1 cellular context compared by ENCODE assay signal in genomic region chr4:138868562-138868961, GRCh38.
TF ChIP-seq lines count a peak whose summit lies in the region.

No MANE protein-coding gene starts in this region.

TF ChIP-seq in IMR-90, 13 proteins besides CTCF, POLR2A, EP300 and RAD21 (continued from another document):
- TF ChIP-seq ELK1 (IDR thresholded peaks at IDR 0.05; ENCODE audit: borderline replicate concordance, low read depth, low read length) (no peak), MAFK (IDR thresholded peaks at IDR 0.05; ENCODE audit: low read depth, low read length) (no peak), RCOR1 (IDR thresholded peaks at IDR 0.05; ENCODE audit: insufficient replicate concordance, low read length) (no peak), CEBPB (IDR thresholded peaks at IDR 0.05; ENCODE audit: low read depth, low read length) (no peak), FOS (IDR thresholded peaks at IDR 0.05; ENCODE audit: low read depth, low read length) (no peak), MXI1 (IDR thresholded peaks at IDR 0.05; ENCODE audit: borderline replicate concordance, low read depth, low read length) (no peak), SMC3 (IDR thresholded peaks at IDR 0.05; ENCODE audit: low read depth, low read length) (no peak), BHLHE40 (IDR thresholded peaks at IDR 0.05; ENCODE audit: low read depth, low read length) (no peak), MAZ (IDR thresholded peaks at IDR 0.05; ENCODE audit: borderline replicate concordance, low read depth, low read length) (no peak), CHD1 (IDR thresholded peaks at IDR 0.05; ENCODE audit: low read depth, low read length) (no peak), USF2 (IDR thresholded peaks at IDR 0.05; ENCODE audit: low read depth, low read length) (no peak), NFE2L2 (IDR thresholded peaks at IDR 0.05; ENCODE audit: low read depth, low read length) (no peak)
